23 cellular contexts compared by ENCODE assay signal in the genomic region with DNA sequence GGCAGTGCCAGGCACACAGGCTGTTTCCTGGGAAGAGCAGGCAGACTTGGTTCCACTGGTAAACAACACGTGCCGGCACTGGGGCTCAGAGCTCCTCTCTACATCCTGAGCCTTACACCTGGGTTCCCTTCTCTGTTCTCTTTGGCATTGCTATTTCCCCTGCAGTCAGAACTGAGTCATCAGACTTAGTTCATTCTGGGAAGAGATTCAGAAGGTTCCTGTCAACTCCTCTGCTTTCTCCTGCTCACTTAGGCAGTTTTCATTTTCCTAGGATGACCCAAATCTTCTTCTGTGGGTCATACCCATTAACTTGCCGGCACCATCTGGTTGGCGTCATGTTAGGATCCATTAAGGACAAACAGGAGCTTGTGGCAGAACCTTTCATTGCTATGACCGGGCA. TPM values are rescaled to one million over a fixed set of nuclear protein-coding genes. Genes with fewer than 3 reads are reported as not detected.
"Had no signal": no experiment of that assay in that cellular context is flagged by ENCODE, and none has a peak within 500 bp of the region (broad histone marks: within the 10 kb centered on the region; RNA-seq: fewer than 3 reads in every experiment).

No MANE protein-coding gene starts in this region.

- H3K36me3 ChIP-seq: gastrocnemius medialis, left ventricle myocardium inferior, neural progenitor cell, sigmoid colon, transverse colon had no signal

- H3K27ac ChIP-seq: gastrocnemius medialis, left ventricle myocardium inferior, neural progenitor cell, sigmoid colon, transverse colon had no signal

- ATAC-seq: gastrocnemius medialis; naive thymus-derived CD8-positive, alpha-beta T cell; stimulated activated memory B cell treated with anti-CD40 and anti-IgM and Interleukin-4, amounts not matched to agents 10 μg/mL and 1 μg/mL and 100 μg/mL, for 72 hours had no signal

- H3K27me3 Mint-ChIP-seq: stimulated activated memory B cell treated with anti-CD40 and anti-IgM and Interleukin-4, amounts not matched to agents 10 μg/mL and 1 μg/mL and 100 μg/mL, for 72 hours had no signal

- H3K4me1 ChIP-seq: gastrocnemius medialis, left ventricle myocardium inferior, neural progenitor cell, sigmoid colon, transverse colon had no signal

- DNase-seq: activated naive CD4-positive, alpha-beta T cell; activated naive CD8-positive, alpha-beta T cell treated with anti-CD3 and anti-CD28 coated beads for 36 hours; activated T-cell treated with anti-CD3 and anti-CD28 coated beads, Interleukin-2, amount 50 U/mL, for 24 hours; cerebellar nuclear complex; cortex of kidney; gastrocnemius medialis; hippocampal formation; left ventricle myocardium inferior; naive thymus-derived CD8-positive, alpha-beta T cell; retina; sigmoid colon; stimulated activated CD4-positive, alpha-beta T cell treated with anti-CD3 and anti-CD28 coated beads, Interleukin-15, amount 100 ng/mL, for 24 hours; transverse colon had no signal

- H3K27ac Mint-ChIP-seq: activated naive CD8-positive, alpha-beta T cell treated with anti-CD3 and anti-CD28 coated beads for 36 hours; activated T-cell treated with anti-CD3 and anti-CD28 coated beads, Interleukin-2, amount 50 U/mL, for 24 hours; activated T-helper 2 cell treated with anti-CD3 and anti-CD28 coated beads, Interferon-gamma antibody, Interleukin-2, Interleukin-4, amounts not matched to agents 10 μg/mL and 5 μg/mL and 100 μg/mL, durations not matched to agents 14 hours and 24 hours and 36 hours; mesothelial cell of epicardium; naive thymus-derived CD8-positive, alpha-beta T cell; neural progenitor cell; stimulated activated memory B cell treated with anti-CD40 and anti-IgM and Interleukin-4, amounts not matched to agents 10 μg/mL and 1 μg/mL and 100 μg/mL, for 72 hours had no signal

- H3K27me3 ChIP-seq: gastrocnemius medialis, neural progenitor cell, sigmoid colon, transverse colon had no signal

- H3K4me3 ChIP-seq: gastrocnemius medialis, left ventricle myocardium inferior, neural progenitor cell, sigmoid colon, smooth muscle cell, transverse colon had no signal

- H3K9me3 Mint-ChIP-seq: activated naive CD8-positive, alpha-beta T cell treated with anti-CD3 and anti-CD28 coated beads for 36 hours; activated T-cell treated with anti-CD3 and anti-CD28 coated beads, Interleukin-2, amount 50 U/mL, for 24 hours; activated T-helper 2 cell treated with anti-CD3 and anti-CD28 coated beads, Interferon-gamma antibody, Interleukin-2, Interleukin-4, amounts not matched to agents 10 μg/mL and 5 μg/mL and 100 μg/mL, durations not matched to agents 14 hours and 24 hours and 36 hours; naive thymus-derived CD8-positive, alpha-beta T cell; stimulated activated memory B cell treated with anti-CD40 and anti-IgM and Interleukin-4, amounts not matched to agents 10 μg/mL and 1 μg/mL and 100 μg/mL, for 72 hours had no signal

- H3K4me2 ChIP-seq: neural progenitor cell, smooth muscle cell had no signal

- H3K9me3 ChIP-seq: gastrocnemius medialis, left ventricle myocardium inferior, sigmoid colon, transverse colon had no signal

- H2AFZ ChIP-seq: neural progenitor cell had no signal

- H3K4me3 Mint-ChIP-seq: activated naive CD8-positive, alpha-beta T cell treated with anti-CD3 and anti-CD28 coated beads for 36 hours; activated T-cell treated with anti-CD3 and anti-CD28 coated beads, Interleukin-2, amount 50 U/mL, for 24 hours; mesothelial cell of epicardium; naive thymus-derived CD8-positive, alpha-beta T cell; neural progenitor cell; stimulated activated memory B cell treated with anti-CD40 and anti-IgM and Interleukin-4, amounts not matched to agents 10 μg/mL and 1 μg/mL and 100 μg/mL, for 72 hours had no signal

- H3K4me1 Mint-ChIP-seq: activated naive CD8-positive, alpha-beta T cell treated with anti-CD3 and anti-CD28 coated beads for 36 hours; mesothelial cell of epicardium; neural progenitor cell; stimulated activated memory B cell treated with anti-CD40 and anti-IgM and Interleukin-4, amounts not matched to agents 10 μg/mL and 1 μg/mL and 100 μg/mL, for 72 hours had no signal

- H3K9ac ChIP-seq: neural progenitor cell had no signal

- H3K36me3 Mint-ChIP-seq: activated naive CD8-positive, alpha-beta T cell treated with anti-CD3 and anti-CD28 coated beads for 36 hours; mesothelial cell of epicardium; naive thymus-derived CD8-positive, alpha-beta T cell; neural progenitor cell had no signal

RNA-seq across cellular contexts. Expression of a gene that starts 33.4 kb away (rescaled TPM):
- total RNA-seq: activated naive CD8-positive, alpha-beta T cell treated with anti-CD3 and anti-CD28 coated beads for 36 hours; activated T-helper 2 cell treated with anti-CD3 and anti-CD28 coated beads, Interferon-gamma antibody, Interleukin-2, Interleukin-4, amounts not matched to agents 10 μg/mL and 5 μg/mL and 100 μg/mL, durations not matched to agents 14 hours and 24 hours and 36 hours; epithelial cell of proximal tubule; gastrocnemius medialis; left ventricle myocardium inferior; lung microvascular endothelial cell; mesothelial cell of epicardium; naive thymus-derived CD8-positive, alpha-beta T cell; omental fat pad; posterior vena cava; sigmoid colon; smooth muscle cell; temporal lobe; transverse colon had no signal
